ENCODE assay signal across 17 cellular contexts in the genomic region with DNA sequence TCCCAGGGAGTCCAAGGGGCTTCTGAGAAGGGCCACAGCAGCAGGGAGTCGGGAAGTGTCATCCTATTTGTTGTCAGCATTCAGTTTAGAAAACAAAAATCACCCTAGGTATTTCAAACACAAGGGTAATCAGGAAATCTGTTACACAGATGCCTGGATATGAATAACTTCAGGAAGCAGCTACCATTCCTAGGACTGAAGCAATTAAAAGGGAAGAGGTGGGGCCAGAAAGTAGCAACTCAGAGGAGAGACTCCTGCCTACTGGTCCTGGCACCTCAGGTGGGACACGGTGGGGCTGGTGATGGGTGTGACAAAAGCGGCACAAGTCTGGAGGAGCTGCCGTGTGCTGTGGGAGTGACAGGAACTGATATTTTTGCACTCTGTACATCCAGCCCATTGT.
A peak's percentile ranks its signal among the peaks of the same experiment; 100 is the strongest.
DNase-seq lines count a peak whose midpoint lies in the region; ATAC-seq and TF ChIP-seq lines count a peak whose summit lies in the region.
"Had no signal": no experiment of that assay in that cellular context is flagged by ENCODE, and none has a peak within 500 bp of the region (broad histone marks: within the 10 kb centered on the region; RNA-seq: fewer than 3 reads in every experiment).

No MANE protein-coding gene starts in this region.

- H2AK5ac ChIP-seq in neuronal stem cell (ENCODE audit: low read depth, low read length), result no peak overlapping the region

- peak overlapping the region; percentile 35 for H3K23ac ChIP-seq in neuronal stem cell (ENCODE audit: low read depth, low read length, poor library complexity)

- H3K4me3 ChIP-seq in left ventricle myocardium inferior, result no peak overlapping the region
- no peak overlapping the region for H3K4me3 ChIP-seq in neuronal stem cell (ENCODE audit: low read length in 2 of 2)
- H3K4me3 ChIP-seq: A549; BLaER1 treated with 17β-estradiol and CSF1 and Interleukin-3, amounts not matched to agents 10 nM and 100 nM had no signal

- ATAC-seq in left cardiac atrium, result no peak
- ATAC-seq: A549; CD8-positive, alpha-beta T cell had no signal

- WGBS in neuronal stem cell (ENCODE audit: extremely low coverage in 2 of 2, insufficient read length in 2 of 2, insufficient replicate concordance in 1 of 2), 2 donors, result no CpG with 5 or more reads among the region's 4 CpGs

- no peak overlapping the region for H3K14ac ChIP-seq in neuronal stem cell (ENCODE audit: low read length)

- no peak overlapping the region for H3K27ac Mint-ChIP-seq in mesothelial cell of epicardium
- H3K27ac Mint-ChIP-seq: B cell; CD4-positive, alpha-beta T cell; CD8-positive, alpha-beta T cell had no signal

- H2BK12ac ChIP-seq in neuronal stem cell (ENCODE audit: low read length), result no peak overlapping the region

- H3K4me1 ChIP-seq in left ventricle myocardium inferior, result peaks cover 6% of the 10 kb centered on the region
- peaks cover 7 to 18% of the 10 kb centered on the region in 2 donors for H3K4me1 ChIP-seq in neuronal stem cell (ENCODE audit: control insufficient read depth in 2 of 2, insufficient read depth in 1 of 2, low read depth in 1 of 2, low read length in 2 of 2)
- H3K4me1 ChIP-seq: A549; BLaER1 treated with 17β-estradiol and CSF1 and Interleukin-3, amounts not matched to agents 10 nM and 100 nM; Caco-2 had no signal

- TF ChIP-seq CTCF in left ventricle myocardium inferior (IDR thresholded peaks at IDR 0.05; ENCODE audit: borderline replicate concordance), result no peak
- no peak for TF ChIP-seq CTCF in mesothelial cell of epicardium (IDR thresholded peaks at IDR 0.05; ENCODE audit: unreplicated experiment)

- no peak overlapping the region for H4K91ac ChIP-seq in neuronal stem cell (ENCODE audit: low read depth, low read length, poor library complexity)

- H3K36me3 ChIP-seq in left ventricle myocardium inferior, result no peaks in the 10 kb centered on the region
- no peaks in the 10 kb centered on the region for H3K36me3 ChIP-seq in neuronal stem cell (replicated peaks in 1 of 2; ENCODE audit: control insufficient read depth in 2 of 2, insufficient read depth in 2 of 2, low read length in 2 of 2)
- H3K36me3 ChIP-seq: BLaER1 treated with 17β-estradiol and CSF1 and Interleukin-3, amounts not matched to agents 10 nM and 100 nM had no signal

- H3K9me3 ChIP-seq in left ventricle myocardium inferior (replicated peaks), result no peaks in the 10 kb centered on the region
- H3K9me3 ChIP-seq in neuronal stem cell (replicated peaks in 1 of 2; ENCODE audit: control insufficient read depth in 2 of 2, insufficient read depth in 1 of 2, low read depth in 1 of 2, low read length in 2 of 2), result no peaks in the 10 kb centered on the region
- H3K9me3 ChIP-seq: A549, Caco-2 had no signal

- no peak overlapping the region for H3K9ac ChIP-seq in neuronal stem cell (ENCODE audit: low read depth, low read length, poor library complexity)
- H3K9ac ChIP-seq: BLaER1 treated with 17β-estradiol and CSF1 and Interleukin-3, amounts not matched to agents 10 nM and 100 nM had no signal

- no peak overlapping the region for H2BK15ac ChIP-seq in neuronal stem cell (ENCODE audit: low read length)

- H3K18ac ChIP-seq in neuronal stem cell (ENCODE audit: low read length), result no peak overlapping the region

- no peak overlapping the region for H3K4me3 Mint-ChIP-seq in mesothelial cell of epicardium
- H3K4me3 Mint-ChIP-seq: B cell; CD4-positive, alpha-beta T cell; CD8-positive, alpha-beta T cell had no signal

- H3K79me1 ChIP-seq in neuronal stem cell (ENCODE audit: low read depth, low read length), result no peaks in the 10 kb centered on the region

- H3K9me3 Mint-ChIP-seq in mesothelial cell of epicardium, result no peaks in the 10 kb centered on the region
- H3K9me3 Mint-ChIP-seq: CD4-positive, alpha-beta T cell; CD8-positive, alpha-beta T cell had no signal

- no peak overlapping the region for H2BK5ac ChIP-seq in neuronal stem cell (ENCODE audit: low read length)

- no peak overlapping the region for H2BK120ac ChIP-seq in neuronal stem cell (ENCODE audit: low read depth, low read length)

- H3K27me3 Mint-ChIP-seq in mesothelial cell of epicardium (ENCODE audit: low read depth), result peaks cover 8% of the 10 kb centered on the region

- DNase-seq in left ventricle myocardium inferior, result no peak
- DNase-seq in left cardiac atrium, result no peak
- DNase-seq in neuronal stem cell (ENCODE audit: low spot score), result no peak
- DNase-seq in mesothelial cell of epicardium (ENCODE audit: low spot score in 2 of 2, unreplicated experiment in 2 of 2), result no peak
- DNase-seq in foreskin melanocyte, result no peak
- DNase-seq: AML-193; Caco-2; Calu3; CD4-positive, alpha-beta T cell; CD8-positive, alpha-beta T cell; DMS79 treated with DMSO at 0.1 percent for 48 hours; GF-D8 had no signal

- no peaks in the 10 kb centered on the region for H3K27me3 ChIP-seq in left ventricle myocardium inferior (ENCODE audit: low read depth)
- H3K27me3 ChIP-seq in neuronal stem cell (ENCODE audit: control insufficient read depth in 3 of 3, insufficient read depth in 3 of 3, low read depth in 1 of 3, low read length in 3 of 3), result peaks cover 0 to 2% (median 0%) of the 10 kb centered on the region in 3 experiments
- H3K27me3 ChIP-seq: BLaER1 treated with 17β-estradiol and CSF1 and Interleukin-3, amounts not matched to agents 10 nM and 100 nM had no signal

- H3K27ac ChIP-seq in left ventricle myocardium inferior (replicated peaks), result peak overlapping the region; percentile 28
- H3K27ac ChIP-seq in neuronal stem cell (replicated peaks; ENCODE audit: low read length), result no peak overlapping the region
- H3K27ac ChIP-seq: 22Rv1; A549; BLaER1 treated with 17β-estradiol and CSF1 and Interleukin-3, amounts not matched to agents 10 nM and 100 nM; C4-2B had no signal

- no peaks in the 10 kb centered on the region for H3K4me1 Mint-ChIP-seq in mesothelial cell of epicardium
- H3K4me1 Mint-ChIP-seq: B cell had no signal

- no peak overlapping the region for H3K4ac ChIP-seq in neuronal stem cell (ENCODE audit: low read length)

- intact Hi-C loops in left ventricle myocardium inferior (cut with micrococcal nuclease), result no loop called here
- intact Hi-C loops in left cardiac atrium (cut with DNase I), result no loop called here

- no peak overlapping the region for H4K8ac ChIP-seq in neuronal stem cell (ENCODE audit: low read depth, low read length)

- H2AFZ ChIP-seq in neuronal stem cell (ENCODE audit: low read length), result peak overlapping the region; percentile 68

- H3K4me2 ChIP-seq in neuronal stem cell (ENCODE audit: insufficient read depth, low read length, poor library complexity, severe bottlenecking), result no peak overlapping the region
- H3K4me2 ChIP-seq: A549; BLaER1 treated with 17β-estradiol and CSF1 and Interleukin-3, amounts not matched to agents 10 nM and 100 nM had no signal

- H3K36me3 Mint-ChIP-seq in mesothelial cell of epicardium, result no peaks in the 10 kb centered on the region
- H3K36me3 Mint-ChIP-seq: CD8-positive, alpha-beta T cell had no signal
